Comparison of ENCODE assay signal across 14 cellular contexts in the genomic region with DNA sequence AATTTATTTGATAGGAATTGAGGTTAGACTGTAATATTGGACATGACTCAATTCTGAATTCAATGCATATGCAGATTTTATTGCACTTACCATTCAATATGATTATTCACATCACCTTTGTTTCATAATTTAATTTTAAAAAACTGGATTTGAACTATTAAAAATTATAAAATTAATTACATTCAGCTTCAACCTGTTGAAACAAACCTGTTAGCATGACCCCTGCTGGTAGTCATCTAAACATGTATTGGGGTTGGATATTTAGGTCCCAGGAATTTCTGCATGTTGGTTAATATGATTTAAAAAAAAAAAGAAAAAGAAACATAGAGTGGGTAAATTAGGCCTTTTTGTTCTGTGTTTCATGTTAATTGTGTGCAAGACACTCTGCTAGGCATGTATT.
A peak's percentile ranks its signal among the peaks of the same experiment; 100 is the strongest.
DNase-seq lines count a peak whose midpoint lies in the region; ATAC-seq and TF ChIP-seq lines count a peak whose summit lies in the region.
"Had no signal": no experiment of that assay in that cellular context is flagged by ENCODE, and none has a peak within 500 bp of the region (broad histone marks: within the 10 kb centered on the region; RNA-seq: fewer than 3 reads in every experiment).

No MANE protein-coding gene starts in this region.

- H3K27ac Mint-ChIP-seq in CD4-positive, alpha-beta memory T cell, result no peak overlapping the region
- H3K27ac Mint-ChIP-seq in osteocyte (ENCODE audit: unreplicated experiment), result no peak overlapping the region
- H3K27ac Mint-ChIP-seq: brain, immature natural killer cell had no signal

- H3K27ac ChIP-seq in OCI-LY7 (ENCODE audit: low read depth, low read length, poor library complexity, severe bottlenecking), result no peak overlapping the region
- no peak overlapping the region for H3K27ac ChIP-seq in CD4-positive, alpha-beta memory T cell (ENCODE audit: low read depth, low read length)
- H3K27ac ChIP-seq: esophagus squamous epithelium, upper lobe of left lung, WERI-Rb-1 had no signal

- DNase-seq in AG09309 (ENCODE audit: low read depth) (no peak), GM03348 (ENCODE audit: low spot score) (peak; percentile 10), OCI-LY7 (ENCODE audit: low spot score) (peak; percentile 12), fibroblast of pulmonary artery (ENCODE audit: low read depth) (peak; percentile 34), AG20443 (ENCODE audit: low spot score) (no peak), osteocyte (ENCODE audit: extremely low spot score, unreplicated experiment) (no peak)
- DNase-seq in CD4-positive, alpha-beta memory T cell, result no peak
- DNase-seq: esophagus squamous epithelium, immature natural killer cell, NCI-H2029 treated with DMSO at 0.1 percent for 48 hours, upper lobe of left lung, WERI-Rb-1 had no signal

- H3K4me3 ChIP-seq in AG09309 (ENCODE audit: control insufficient read depth, low read depth, low read length), result no peak overlapping the region
- no peak overlapping the region for H3K4me3 ChIP-seq in OCI-LY7 (ENCODE audit: low read depth, low read length, poor library complexity, severe bottlenecking)
- no peak overlapping the region for H3K4me3 ChIP-seq in fibroblast of pulmonary artery (replicated peaks; ENCODE audit: low read depth, low read length)
- no peak overlapping the region for H3K4me3 ChIP-seq in CD4-positive, alpha-beta memory T cell (ENCODE audit: low read length in 2 of 2)
- H3K4me3 ChIP-seq: esophagus squamous epithelium, upper lobe of left lung had no signal

- no peak overlapping the region for H2AFZ ChIP-seq in OCI-LY7 (ENCODE audit: low read length)

- H3K9me2 ChIP-seq in OCI-LY7 (ENCODE audit: insufficient read depth, low read length), result no peaks in the 10 kb centered on the region

- H4K20me1 ChIP-seq in OCI-LY7 (ENCODE audit: insufficient read depth, low read length), result no peaks in the 10 kb centered on the region

- no peak overlapping the region for H3K4me3 Mint-ChIP-seq in CD4-positive, alpha-beta memory T cell
- no peak overlapping the region for H3K4me3 Mint-ChIP-seq in osteocyte (ENCODE audit: unreplicated experiment)
- H3K4me3 Mint-ChIP-seq: brain, immature natural killer cell had no signal

- intact Hi-C loops in OCI-LY7 (cut with micrococcal nuclease; ENCODE audit: unreplicated experiment), result no loop called here
- intact Hi-C loops in CD4-positive, alpha-beta memory T cell (cut with micrococcal nuclease), result no loop called here

- H3K4me2 ChIP-seq in OCI-LY7 (ENCODE audit: low read length), result no peak overlapping the region

- no peaks in the 10 kb centered on the region for H3K36me3 Mint-ChIP-seq in CD4-positive, alpha-beta memory T cell
- peaks cover 28% of the 10 kb centered on the region for H3K36me3 Mint-ChIP-seq in osteocyte (ENCODE audit: unreplicated experiment)
- H3K36me3 Mint-ChIP-seq: brain, immature natural killer cell had no signal

- no peaks in the 10 kb centered on the region for H3K27me3 Mint-ChIP-seq in CD4-positive, alpha-beta memory T cell
- H3K27me3 Mint-ChIP-seq in osteocyte (ENCODE audit: unreplicated experiment), result no peaks in the 10 kb centered on the region

- H3K27me3 ChIP-seq in CD4-positive, alpha-beta memory T cell (ENCODE audit: insufficient read depth, low read length), result no peaks in the 10 kb centered on the region
- H3K27me3 ChIP-seq: esophagus squamous epithelium, upper lobe of left lung had no signal

- peak; percentile 28 for TF ChIP-seq CTCF in AG09309 (IDR thresholded peaks at IDR 0.05; ENCODE audit: control insufficient read depth, insufficient read depth, low read depth, low read length, missing control alignments)
- peak; percentile 75 for TF ChIP-seq CTCF in OCI-LY7 (conservative IDR thresholded peaks at IDR 0.05; ENCODE audit: low read length)
- TF ChIP-seq CTCF in fibroblast of pulmonary artery (IDR thresholded peaks at IDR 0.05; ENCODE audit: low read length, missing control alignments), result peak; percentile 46
- TF ChIP-seq CTCF in osteocyte (IDR thresholded peaks at IDR 0.05), result no peak

- ATAC-seq in GM18519 (IDR thresholded peaks at IDR 0.05; ENCODE audit: low FRiP score, unreplicated experiment), result no peak

- peaks cover 0 to 8% (median 0%) of the 10 kb centered on the region in 8 donors for H3K9me3 Mint-ChIP-seq in CD4-positive, alpha-beta memory T cell
- peaks cover 4% of the 10 kb centered on the region for H3K9me3 Mint-ChIP-seq in osteocyte (ENCODE audit: unreplicated experiment)
- H3K9me3 Mint-ChIP-seq: brain, immature natural killer cell had no signal

- CTCF ChIA-PET in OCI-LY7 (lab: Charles Lee; ENCODE audit: unreplicated experiment), result no interaction called here
- CTCF ChIA-PET in CD4-positive, alpha-beta memory T cell (lab: Charles Lee; ENCODE audit: partially characterized antibody), result interaction anchor here (1.1 to 1.4 kb wide), 2 partner anchors 20 to 498 kb away, joined by 3 to 4 read pairs; no protein-coding TSS in a partner anchor

- H3K9me3 ChIP-seq in OCI-LY7 (ENCODE audit: low read length), result peaks cover 7% of the 10 kb centered on the region; the same call in 1 of the 2 replicates
- no peaks in the 10 kb centered on the region for H3K9me3 ChIP-seq in CD4-positive, alpha-beta memory T cell (ENCODE audit: control insufficient read depth in 1 of 2, low read length in 2 of 2)
- H3K9me3 ChIP-seq: esophagus squamous epithelium, upper lobe of left lung had no signal

- no peaks in the 10 kb centered on the region for H3K36me3 ChIP-seq in OCI-LY7 (ENCODE audit: insufficient read depth, low read length)
- H3K36me3 ChIP-seq in CD4-positive, alpha-beta memory T cell (ENCODE audit: insufficient read depth, low read length), result no peaks in the 10 kb centered on the region
- H3K36me3 ChIP-seq: upper lobe of left lung, WERI-Rb-1 had no signal

- H3K79me2 ChIP-seq in OCI-LY7 (ENCODE audit: insufficient read depth, low read depth, low read length), result no peaks in the 10 kb centered on the region

- peaks cover 15 to 30% (median 16%) of the 10 kb centered on the region in 4 donors for H3K4me1 Mint-ChIP-seq in CD4-positive, alpha-beta memory T cell
- peaks cover under 1% of the 10 kb centered on the region for H3K4me1 Mint-ChIP-seq in osteocyte (ENCODE audit: unreplicated experiment)

- POLR2A ChIA-PET in OCI-LY7 (lab: Charles Lee), result interaction anchor here (0.7 kb wide), 1 partner anchor 1511 kb away, joined by 3 read pairs; no protein-coding TSS in a partner anchor
- POLR2A ChIA-PET in CD4-positive, alpha-beta memory T cell (lab: Charles Lee; ENCODE audit: partially characterized antibody), result no interaction called here

- H3K4me1 ChIP-seq in OCI-LY7 (ENCODE audit: insufficient read depth, low read length, poor library complexity, severe bottlenecking), result peaks cover 2% of the 10 kb centered on the region
- H3K4me1 ChIP-seq in CD4-positive, alpha-beta memory T cell (ENCODE audit: insufficient read depth, low read length), result peaks cover 15% of the 10 kb centered on the region
- H3K4me1 ChIP-seq: esophagus squamous epithelium, upper lobe of left lung had no signal

- BruUV-seq in OCI-LY7 (replicated peaks; lab: Mats Ljungman, UMichigan), result no TSS peak

Comparison
In these comparisons a context has a peak if more than half of its experiments do, and no peak if none do; other contexts are left out.
1. DNase-seq: peak in GM03348 (single experiment), OCI-LY7 (single experiment) and fibroblast of pulmonary artery (single experiment); none in AG09309 (single experiment), CD4-positive, alpha-beta memory T cell (0 of 5), AG20443 (single experiment) and osteocyte (single experiment).